1 cellular context compared by ENCODE assay signal in genomic region chr4:153521995-153522799, GRCh38.
A peak's percentile ranks its signal among the peaks of the same experiment; 100 is the strongest.
TF ChIP-seq lines count a peak whose summit lies in the region.

No MANE protein-coding gene starts in this region.

TF ChIP-seq in GM12878, 131 proteins besides CTCF, POLR2A, EP300 and RAD21 (continued from another document):
- TF ChIP-seq PAX8 (IDR thresholded peaks at IDR 0.05) = no peak
- no peak for TF ChIP-seq NR2C1 (IDR thresholded peaks at IDR 0.05)
- TF ChIP-seq USF1 (IDR thresholded peaks at IDR 0.05; ENCODE audit: borderline replicate concordance, extremely low read length, insufficient read depth, low read depth, low read length) = no peak
- TF ChIP-seq TCF12 (IDR thresholded peaks at IDR 0.05; ENCODE audit: low read depth, low read length) = 0 out of 2 replicates have a peak, but pooled peaks have one; percentile 36
- TF ChIP-seq FOS (IDR thresholded peaks at IDR 0.05; ENCODE audit: borderline replicate concordance, extremely low read depth, insufficient read length) = no peak
- TF ChIP-seq KDM1A (IDR thresholded peaks at IDR 0.05; ENCODE audit: borderline replicate concordance) = no peak
- 0 out of 2 replicates have a peak, but pooled peaks have one; percentile 42 for TF ChIP-seq ZBTB4 (CRISPR knock-in tag; IDR thresholded peaks at IDR 0.05)
- TF ChIP-seq SIX5 (IDR thresholded peaks at IDR 0.05; ENCODE audit: low read depth, low read length, severe bottlenecking) = no peak
- TF ChIP-seq CHD4 (IDR thresholded peaks at IDR 0.05) = no peak
- peak; percentile 66 for TF ChIP-seq POLR2AphosphoS5 (IDR thresholded peaks at IDR 0.05; ENCODE audit: low read length)
- peak; percentile 56; the same call in 1 of the 2 replicates for TF ChIP-seq MXI1 (IDR thresholded peaks at IDR 0.05; ENCODE audit: low read depth, low read length)
- TF ChIP-seq SMAD1 (IDR thresholded peaks at IDR 0.05; ENCODE audit: low read depth, partially characterized antibody) = peak; percentile 24
